Comparison of ENCODE assay signal across 12 cellular contexts in the genomic region with DNA sequence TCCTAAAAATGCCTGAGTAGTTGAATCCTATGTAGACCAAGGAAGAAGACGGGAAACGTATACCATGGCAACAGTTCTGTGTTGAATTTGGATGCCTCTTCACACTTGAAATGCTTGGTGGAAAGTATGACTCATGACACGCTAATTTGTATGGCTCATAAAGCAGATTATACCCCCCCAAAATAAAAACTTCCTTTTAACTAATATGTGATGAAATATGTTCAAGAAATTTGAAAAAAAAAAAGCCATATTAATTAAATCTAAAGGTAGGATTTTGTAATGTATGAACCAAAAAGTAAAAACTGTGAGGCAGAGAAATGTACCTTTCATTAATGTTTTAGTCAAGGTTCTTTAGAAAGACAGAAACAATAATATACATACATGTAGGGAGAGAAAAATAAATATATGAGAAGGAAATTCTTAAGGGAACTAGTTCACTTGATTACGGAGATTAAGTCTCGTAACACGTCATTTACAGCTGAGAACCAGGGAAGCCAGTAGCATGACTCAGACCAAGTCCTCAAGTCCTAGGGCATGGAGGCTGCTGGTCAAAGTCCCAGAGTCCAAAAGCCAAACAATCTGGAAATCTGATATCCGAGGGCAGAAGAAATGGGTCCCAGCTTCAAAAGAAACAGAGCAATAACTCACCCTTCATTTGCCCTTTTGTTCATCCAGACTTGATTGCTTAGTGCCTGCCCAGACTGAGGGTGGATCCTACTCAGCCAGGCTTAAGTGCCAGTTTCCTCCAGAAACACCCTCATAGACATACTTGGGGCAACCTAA.
A peak's percentile ranks its signal among the peaks of the same experiment; 100 is the strongest.
DNase-seq lines count a peak whose midpoint lies in the region; ATAC-seq and TF ChIP-seq lines count a peak whose summit lies in the region.
"Had no signal": no experiment of that assay in that cellular context is flagged by ENCODE, and none has a peak within 500 bp of the region (broad histone marks: within the 10 kb centered on the region; RNA-seq: fewer than 3 reads in every experiment).

No MANE protein-coding gene starts in this region.

- intact Hi-C loops in sigmoid colon (cut with DNase I), result no loop called here
- intact Hi-C loops in ovary (cut with DNase I), result no loop called here

- no peak for ATAC-seq in HG02678 (IDR thresholded peaks at IDR 0.05; ENCODE audit: unreplicated experiment)
- ATAC-seq: activated CD8-positive, alpha-beta memory T cell treated with anti-CD3 and anti-CD28 coated beads, Interleukin-2, amount 10 ng/mL, durations not matched to agents 7 days and 5 days; stimulated activated naive CD8-positive, alpha-beta T cell treated with anti-CD3 and anti-CD28 coated beads, Interleukin-15, amount 100 ng/mL, for 72 hours had no signal

- WGBS in sigmoid colon, 2 donors, result 30 to 70% methylated on average over 7 of the region's 7 CpGs
- WGBS in ovary, 3 donors, result 71 to 75% (median 73%) methylated on average over 7 of the region's 7 CpGs

- DNase-seq in NCI-H748 (lab: John Stamatoyannopoulos, UW; ENCODE audit: unreplicated experiment), result peak; percentile 7
- no peak for DNase-seq in NCI-H748 treated with DMSO at 0.1 percent for 48 hours (lab: John Stamatoyannopoulos, UW)
- peak; percentile 51 to 55 for DNase-seq in SJSA1 (ENCODE audit: low read depth in 1 of 2, low spot score in 2 of 2)
- DNase-seq in fibroblast of the aortic adventitia (ENCODE audit: low read depth), result peak; percentile 97
- peak; percentile 50 for DNase-seq in smooth muscle cell of the brain vasculature (ENCODE audit: low read depth, low spot score)
- DNase-seq in sigmoid colon, result no peak
- DNase-seq in ovary, result no peak
- DNase-seq: activated CD8-positive, alpha-beta memory T cell treated with anti-CD3 and anti-CD28 coated beads, Interleukin-2, amount 10 ng/mL, durations not matched to agents 7 days and 5 days; BE2C; effector CD8-positive, alpha-beta T cell; stimulated activated naive CD8-positive, alpha-beta T cell treated with anti-CD3 and anti-CD28 coated beads, Interleukin-15, amount 100 ng/mL, for 72 hours had no signal

- H3K36me3 ChIP-seq in SJSA1, result no peaks in the 10 kb centered on the region
- H3K36me3 ChIP-seq in sigmoid colon, result no peaks in the 10 kb centered on the region
- H3K36me3 ChIP-seq in ovary, result no peaks in the 10 kb centered on the region
- H3K36me3 ChIP-seq: BE2C had no signal

- H3K27me3 ChIP-seq in SJSA1 (replicated peaks), result no peaks in the 10 kb centered on the region
- no peaks in the 10 kb centered on the region for H3K27me3 ChIP-seq in sigmoid colon
- no peaks in the 10 kb centered on the region for H3K27me3 ChIP-seq in ovary
- H3K27me3 ChIP-seq: BE2C had no signal

- H3K4me1 ChIP-seq in SJSA1 (replicated peaks) (peaks cover 21% of the 10 kb centered on the region), sigmoid colon (no peaks in the 10 kb centered on the region), ovary (ENCODE audit: insufficient read depth) (no peaks in the 10 kb centered on the region)

- H3K4me3 ChIP-seq in SJSA1 (no peak overlapping the region), fibroblast of the aortic adventitia (ENCODE audit: low read depth, low read length) (no peak overlapping the region), sigmoid colon (no peak overlapping the region), ovary (no peak overlapping the region)

- no peaks in the 10 kb centered on the region for H3K9me3 ChIP-seq in SJSA1 (replicated peaks)
- no peaks in the 10 kb centered on the region for H3K9me3 ChIP-seq in sigmoid colon
- H3K9me3 ChIP-seq in ovary, result no peaks in the 10 kb centered on the region
- H3K9me3 ChIP-seq: BE2C had no signal

- TF ChIP-seq EP300 in sigmoid colon (IDR thresholded peaks at IDR 0.05) (peak in 1 of 4 donors; percentile 32), ovary (IDR thresholded peaks at IDR 0.05) (no peak)

- TF ChIP-seq POLR2A in sigmoid colon (IDR thresholded peaks at IDR 0.05), result no peak
- no peak for TF ChIP-seq POLR2A in ovary (IDR thresholded peaks at IDR 0.05)

- TF ChIP-seq CTCF in fibroblast of the aortic adventitia (IDR thresholded peaks at IDR 0.05; ENCODE audit: insufficient read depth, low read length), result no peak
- no peak for TF ChIP-seq CTCF in sigmoid colon (IDR thresholded peaks at IDR 0.05)
- TF ChIP-seq CTCF in ovary (IDR thresholded peaks at IDR 0.05), result no peak

- H3K27ac ChIP-seq in SJSA1, result peak overlapping the region; percentile 79
- H3K27ac ChIP-seq in sigmoid colon, result no peak overlapping the region
- no peak overlapping the region for H3K27ac ChIP-seq in ovary

Comparison
In these comparisons a context has a peak if more than half of its experiments do, and no peak if none do; other contexts are left out.
1. DNase-seq: peak in NCI-H748 (single experiment), SJSA1 (2 of 2), fibroblast of the aortic adventitia (single experiment) and smooth muscle cell of the brain vasculature (single experiment); none in NCI-H748 treated with DMSO at 0.1 percent for 48 hours (single experiment), sigmoid colon (single experiment) and ovary (0 of 5).